ENCODE assay signal across 8 cellular contexts in the genomic region with DNA sequence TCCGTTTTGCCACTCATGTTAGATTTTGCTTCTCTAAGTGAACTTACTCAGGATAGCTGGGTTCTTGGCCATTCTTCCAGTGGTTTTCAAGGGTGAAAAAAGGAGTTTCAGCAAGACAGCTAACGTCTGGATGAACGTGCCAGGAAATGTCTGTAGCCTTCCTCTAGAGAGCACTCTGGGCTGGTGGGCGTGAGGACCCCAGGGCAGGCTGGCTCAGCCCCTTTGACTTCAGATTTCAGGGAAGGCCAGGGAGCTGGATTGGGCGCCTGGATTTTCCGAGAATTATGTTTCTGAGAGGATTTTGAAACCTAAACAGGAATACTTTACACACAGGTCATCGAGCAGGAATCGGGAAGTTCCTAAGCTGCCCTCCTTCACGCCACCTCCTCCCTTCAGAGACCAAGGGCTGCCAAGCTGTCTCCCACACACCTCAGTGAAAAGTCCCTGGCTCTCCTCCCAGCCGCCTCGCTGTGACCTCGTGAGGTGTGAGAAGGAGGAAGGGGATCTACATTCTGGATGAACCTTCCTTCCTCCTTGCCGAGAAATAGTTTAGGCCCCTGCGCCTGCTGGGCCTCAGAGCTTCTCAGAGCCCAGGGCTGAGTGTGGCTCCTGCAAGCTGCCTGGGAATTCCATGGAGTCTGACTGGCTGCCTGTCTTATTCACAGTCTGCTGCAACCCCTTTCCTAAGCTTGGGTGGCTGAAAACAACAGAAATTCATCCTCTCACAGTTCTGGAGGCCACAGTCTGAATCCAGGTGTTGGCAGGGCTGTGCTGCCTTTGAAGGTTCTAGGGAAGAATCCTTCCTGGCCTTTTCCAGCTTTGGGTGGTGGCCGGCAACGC. TPM values are rescaled to one million over a fixed set of nuclear protein-coding genes. Genes with fewer than 3 reads are reported as not detected.
DNase-seq lines count a peak whose midpoint lies in the region; ATAC-seq, FAIRE-seq and TF ChIP-seq lines count a peak whose summit lies in the region.
"Not testable (repeated sequence)": the region's sequence is repeated elsewhere in the genome, so short reads cannot be mapped to it uniquely, and the experiment has no call there.

No MANE protein-coding gene starts in this region.

- WGBS in pancreas, 2 donors = 58 to 62% methylated on average over 16 of the region's 16 CpGs
- WGBS in smooth muscle cell (ENCODE audit: low lambda C conversion rate) = 51% methylated on average over 16 of the region's 16 CpGs

- H3K27me3 Mint-ChIP-seq in Calu3 (ENCODE audit: unreplicated experiment) = peaks cover 15% of the 10 kb centered on the region
- not testable (repeated sequence) for H3K27me3 Mint-ChIP-seq in activated T-cell treated with anti-CD3 and anti-CD28 coated beads, Interleukin-2, amount 50 U/mL, for 24 hours

- H3K4me3 ChIP-seq in coronary artery, pancreas, smooth muscle cell, upper lobe of right lung: not testable (repeated sequence)

- DNase-seq in Calu3 (peak; percentile 44), coronary artery (ENCODE audit: low spot score) (peak; percentile 77), foreskin keratinocyte (peak in 1 of 2 donors; percentile 39), kidney glomerular epithelial cell (lab: John Stamatoyannopoulos, UW) (peak; percentile 76), pancreas (peak; percentile 63 to 70 (median 67)), upper lobe of right lung (peak; percentile 85)
- not testable (repeated sequence) for DNase-seq in activated T-cell treated with anti-CD3 and anti-CD28 coated beads, Interleukin-2, amount 50 U/mL, for 24 hours; smooth muscle cell (lab: John Stamatoyannopoulos, UW; ENCODE audit: unreplicated experiment)

- not testable (repeated sequence) for H3K9me3 Mint-ChIP-seq in Calu3 (ENCODE audit: low read depth, unreplicated experiment); activated T-cell treated with anti-CD3 and anti-CD28 coated beads, Interleukin-2, amount 50 U/mL, for 24 hours

- not testable (repeated sequence) for H3K4me1 Mint-ChIP-seq in Calu3 (ENCODE audit: low read depth, unreplicated experiment); activated T-cell treated with anti-CD3 and anti-CD28 coated beads, Interleukin-2, amount 50 U/mL, for 24 hours (ENCODE audit: low read depth)

- FAIRE-seq in pancreas (lab: Jason Lieb, UNC) = not testable (repeated sequence)

- not testable (repeated sequence) for H3K36me3 ChIP-seq in pancreas; smooth muscle cell (ENCODE audit: low read depth); upper lobe of right lung

- not testable (repeated sequence) for H3F3A ChIP-seq in smooth muscle cell (ENCODE audit: low read depth)

- intact Hi-C loops in Calu3 (cut with micrococcal nuclease; ENCODE audit: unreplicated experiment); pancreas (cut with DNase I); upper lobe of right lung (cut with DNase I): not testable (repeated sequence)

- CTCF ChIA-PET in Calu3 (lab: Charles Lee) = not testable (repeated sequence)

- H3K27me3 ChIP-seq in foreskin keratinocyte; pancreas; smooth muscle cell (ENCODE audit: low read depth); upper lobe of right lung: not testable (repeated sequence)

- peak overlapping the region; percentile 20 for H3K4me2 ChIP-seq in smooth muscle cell

- peaks cover 12% of the 10 kb centered on the region for H3K4me1 ChIP-seq in foreskin keratinocyte
- H3K4me1 ChIP-seq in pancreas; smooth muscle cell (ENCODE audit: low read depth): not testable (repeated sequence)
- peaks cover 26% of the 10 kb centered on the region for H3K4me1 ChIP-seq in upper lobe of right lung

- BruUV-seq in Calu3 (replicated peaks; lab: Mats Ljungman, UMichigan) = not testable (repeated sequence)

- not testable (repeated sequence) for H3K79me2 ChIP-seq in smooth muscle cell (ENCODE audit: low read depth)

- H4K20me1 ChIP-seq in smooth muscle cell (ENCODE audit: low read depth) = not testable (repeated sequence)

- H2AFZ ChIP-seq in smooth muscle cell (ENCODE audit: low read depth) = peak overlapping the region; percentile 76

- H3K27ac ChIP-seq in coronary artery = peak overlapping the region; percentile 76 to 91
- H3K27ac ChIP-seq in foreskin keratinocyte = peak overlapping the region; percentile 67
- peak overlapping the region; percentile 62 to 88 (median 76) for H3K27ac ChIP-seq in pancreas
- H3K27ac ChIP-seq in smooth muscle cell (ENCODE audit: low read depth) = peak overlapping the region; percentile 89
- H3K27ac ChIP-seq in upper lobe of right lung = peak overlapping the region; percentile 83

- H3K4me3 Mint-ChIP-seq in Calu3 (ENCODE audit: low read depth, unreplicated experiment); activated T-cell treated with anti-CD3 and anti-CD28 coated beads, Interleukin-2, amount 50 U/mL, for 24 hours: not testable (repeated sequence)

- peak overlapping the region; percentile 58 for H3K27ac Mint-ChIP-seq in Calu3 (ENCODE audit: unreplicated experiment)
- H3K27ac Mint-ChIP-seq in activated T-cell treated with anti-CD3 and anti-CD28 coated beads, Interleukin-2, amount 50 U/mL, for 24 hours = peak overlapping the region; percentile 11

- not testable (repeated sequence) for H3K9me3 ChIP-seq in pancreas; smooth muscle cell (replicated peaks; ENCODE audit: low read depth); upper lobe of right lung

- not testable (repeated sequence) for H3K36me3 Mint-ChIP-seq in Calu3 (ENCODE audit: insufficient read depth, unreplicated experiment)
- H3K36me3 Mint-ChIP-seq in activated T-cell treated with anti-CD3 and anti-CD28 coated beads, Interleukin-2, amount 50 U/mL, for 24 hours (ENCODE audit: low read depth) = peaks cover 37% of the 10 kb centered on the region

- not testable (repeated sequence) for TF ChIP-seq CTCF in Calu3 (IDR thresholded peaks at IDR 0.05; ENCODE audit: unreplicated experiment); coronary artery (IDR thresholded peaks at IDR 0.05); foreskin keratinocyte (conservative IDR thresholded peaks at IDR 0.05); pancreas (IDR thresholded peaks at IDR 0.05); smooth muscle cell (IDR thresholded peaks at IDR 0.05; ENCODE audit: borderline replicate concordance, insufficient read depth, poor library complexity, severe bottlenecking); upper lobe of right lung (IDR thresholded peaks at IDR 0.05)

- H3K9ac ChIP-seq in smooth muscle cell (ENCODE audit: low read depth) = not testable (repeated sequence)

- ATAC-seq in foreskin keratinocyte = peak; percentile 40
- peak; percentile 43 to 88 (median 78) for ATAC-seq in pancreas
- ATAC-seq in upper lobe of right lung = peak; percentile 82

RNA-seq across cellular contexts. Expression of a gene that starts 38.6 kb away (rescaled TPM):
- 1.4 and 3.1 TPM in 2 replicates for total RNA-seq in Calu3 (2022)
- 9.5 and 13.1 TPM in 2 replicates for total RNA-seq in foreskin keratinocyte
- 11.2 and 14.4 TPM in 2 replicates for polyA plus RNA-seq in foreskin keratinocyte
- total RNA-seq in pancreas = 10 to 100 TPM in 3 of 6 donors, 1 to 10 TPM in 3; 7.9 to 13.4 (median 10.6) TPM
- 10 to 100 TPM; 20.7 to 35.9 TPM for polyA plus RNA-seq in pancreas
- total RNA-seq in smooth muscle cell = 3.7 and 4.1 TPM in 2 replicates
- 1.7 and 1.9 TPM in 2 replicates for polyA plus RNA-seq in smooth muscle cell
- 55.4 TPM for total RNA-seq in upper lobe of right lung

RNA-seq across cellular contexts. Expression of a gene that starts 58.3 kb away (rescaled TPM):
- total RNA-seq in Calu3 (2022) = 16.5 and 19.2 TPM in 2 replicates
- total RNA-seq in foreskin keratinocyte = 27.0 and 27.1 TPM in 2 replicates
- polyA plus RNA-seq in foreskin keratinocyte = 5.1 and 5.8 TPM in 2 replicates
- total RNA-seq in pancreas = 10 to 100 TPM in 1 of 6 donors, 1 to 10 TPM in 5; 5.9 to 11.0 (median 8.0) TPM
- polyA plus RNA-seq in pancreas = 1 to 10 TPM; 2.9 to 4.7 TPM
- total RNA-seq in smooth muscle cell = 5.8 and 6.2 TPM in 2 replicates
- polyA plus RNA-seq in smooth muscle cell = 2.8 and 3.0 TPM in 2 replicates
- total RNA-seq in upper lobe of right lung = 14.3 TPM
